ENCODE assay signal across 1 cellular context in the genomic region with DNA sequence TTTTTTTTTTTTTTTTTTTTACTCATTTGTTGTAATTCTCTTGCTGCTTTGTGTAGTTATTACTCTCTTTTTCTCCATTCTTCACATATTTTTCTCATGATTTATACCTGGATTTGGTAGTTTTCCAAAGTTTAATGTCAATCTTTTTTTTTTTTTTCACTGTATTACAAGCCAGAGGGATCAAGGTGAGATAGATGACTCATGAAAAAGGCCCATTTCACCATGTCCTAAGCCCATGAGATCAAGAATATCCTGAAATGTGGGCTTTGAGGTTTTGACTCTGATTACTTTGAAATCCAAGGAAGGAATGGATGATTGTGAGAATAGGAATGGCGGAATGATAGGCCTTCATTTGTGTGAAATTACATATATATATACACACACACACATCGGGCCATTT.
A peak's percentile ranks its signal among the peaks of the same experiment; 100 is the strongest.
TF ChIP-seq lines count a peak whose summit lies in the region.

No MANE protein-coding gene starts in this region.

TF ChIP-seq in HCT116, 20 proteins besides CTCF, POLR2A, EP300 and RAD21 (continued from another document):
- TF ChIP-seq, protein P1, sequence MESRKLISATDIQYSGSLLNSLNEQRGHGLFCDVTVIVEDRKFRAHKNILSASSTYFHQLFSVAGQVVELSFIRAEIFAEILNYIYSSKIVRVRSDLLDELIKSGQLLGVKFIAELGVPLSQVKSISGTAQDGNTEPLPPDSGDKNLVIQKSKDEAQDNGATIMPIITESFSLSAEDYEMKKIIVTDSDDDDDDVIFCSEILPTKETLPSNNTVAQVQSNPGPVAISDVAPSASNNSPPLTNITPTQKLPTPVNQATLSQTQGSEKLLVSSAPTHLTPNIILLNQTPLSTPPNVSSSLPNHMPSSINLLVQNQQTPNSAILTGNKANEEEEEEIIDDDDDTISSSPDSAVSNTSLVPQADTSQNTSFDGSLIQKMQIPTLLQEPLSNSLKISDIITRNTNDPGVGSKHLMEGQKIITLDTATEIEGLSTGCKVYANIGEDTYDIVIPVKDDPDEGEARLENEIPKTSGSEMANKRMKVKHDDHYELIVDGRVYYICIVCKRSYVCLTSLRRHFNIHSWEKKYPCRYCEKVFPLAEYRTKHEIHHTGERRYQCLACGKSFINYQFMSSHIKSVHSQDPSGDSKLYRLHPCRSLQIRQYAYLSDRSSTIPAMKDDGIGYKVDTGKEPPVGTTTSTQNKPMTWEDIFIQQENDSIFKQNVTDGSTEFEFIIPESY (IDR thresholded peaks at IDR 0.05; ENCODE audit: extremely low read depth, insufficient replicate concordance, low read length): no peak
- TF ChIP-seq, protein P2, sequence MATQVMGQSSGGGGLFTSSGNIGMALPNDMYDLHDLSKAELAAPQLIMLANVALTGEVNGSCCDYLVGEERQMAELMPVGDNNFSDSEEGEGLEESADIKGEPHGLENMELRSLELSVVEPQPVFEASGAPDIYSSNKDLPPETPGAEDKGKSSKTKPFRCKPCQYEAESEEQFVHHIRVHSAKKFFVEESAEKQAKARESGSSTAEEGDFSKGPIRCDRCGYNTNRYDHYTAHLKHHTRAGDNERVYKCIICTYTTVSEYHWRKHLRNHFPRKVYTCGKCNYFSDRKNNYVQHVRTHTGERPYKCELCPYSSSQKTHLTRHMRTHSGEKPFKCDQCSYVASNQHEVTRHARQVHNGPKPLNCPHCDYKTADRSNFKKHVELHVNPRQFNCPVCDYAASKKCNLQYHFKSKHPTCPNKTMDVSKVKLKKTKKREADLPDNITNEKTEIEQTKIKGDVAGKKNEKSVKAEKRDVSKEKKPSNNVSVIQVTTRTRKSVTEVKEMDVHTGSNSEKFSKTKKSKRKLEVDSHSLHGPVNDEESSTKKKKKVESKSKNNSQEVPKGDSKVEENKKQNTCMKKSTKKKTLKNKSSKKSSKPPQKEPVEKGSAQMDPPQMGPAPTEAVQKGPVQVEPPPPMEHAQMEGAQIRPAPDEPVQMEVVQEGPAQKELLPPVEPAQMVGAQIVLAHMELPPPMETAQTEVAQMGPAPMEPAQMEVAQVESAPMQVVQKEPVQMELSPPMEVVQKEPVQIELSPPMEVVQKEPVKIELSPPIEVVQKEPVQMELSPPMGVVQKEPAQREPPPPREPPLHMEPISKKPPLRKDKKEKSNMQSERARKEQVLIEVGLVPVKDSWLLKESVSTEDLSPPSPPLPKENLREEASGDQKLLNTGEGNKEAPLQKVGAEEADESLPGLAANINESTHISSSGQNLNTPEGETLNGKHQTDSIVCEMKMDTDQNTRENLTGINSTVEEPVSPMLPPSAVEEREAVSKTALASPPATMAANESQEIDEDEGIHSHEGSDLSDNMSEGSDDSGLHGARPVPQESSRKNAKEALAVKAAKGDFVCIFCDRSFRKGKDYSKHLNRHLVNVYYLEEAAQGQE (IDR thresholded peaks at IDR 0.05; ENCODE audit: low read depth): no peak
- TF ChIP-seq ZFX (IDR thresholded peaks at IDR 0.05) (no peak), FOSL1 (IDR thresholded peaks at IDR 0.05; ENCODE audit: low read depth) (peak; percentile 90), EGR1 (IDR thresholded peaks at IDR 0.05; ENCODE audit: low read depth) (no peak), CBX3 (IDR thresholded peaks at IDR 0.05; ENCODE audit: low read depth) (0 out of 2 replicates have a peak, but pooled peaks have one; percentile 16), YY1 (IDR thresholded peaks at IDR 0.05; ENCODE audit: extremely low read depth, insufficient replicate concordance, low read depth, low read length) (no peak), TCF7L2 (IDR thresholded peaks at IDR 0.05; ENCODE audit: borderline replicate concordance, extremely low read depth, insufficient read depth, insufficient read length) (peak; percentile 51), CEBPB (IDR thresholded peaks at IDR 0.05; ENCODE audit: low read depth) (peak; percentile 79), SP1 (IDR thresholded peaks at IDR 0.05; ENCODE audit: low read depth) (peak; percentile 77), POLR2AphosphoS5 (IDR thresholded peaks at IDR 0.05; ENCODE audit: low read depth, low read length) (peak; percentile 32; the same call in 1 of the 2 replicates), ELF1 (IDR thresholded peaks at IDR 0.05; ENCODE audit: borderline replicate concordance, low read depth) (no peak), JUND (IDR thresholded peaks at IDR 0.05) (peak; percentile 90), EZH2phosphoT487 (IDR thresholded peaks at IDR 0.05; ENCODE audit: borderline replicate concordance) (no peak), ZNF274 (IDR thresholded peaks at IDR 0.05; ENCODE audit: low read depth, low read length) (no peak)
- TF ChIP-seq, protein P3, sequence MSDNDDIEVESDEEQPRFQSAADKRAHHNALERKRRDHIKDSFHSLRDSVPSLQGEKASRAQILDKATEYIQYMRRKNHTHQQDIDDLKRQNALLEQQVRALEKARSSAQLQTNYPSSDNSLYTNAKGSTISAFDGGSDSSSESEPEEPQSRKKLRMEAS (IDR thresholded peaks at IDR 0.05): 0 out of 2 replicates have a peak, but pooled peaks have one; percentile 15
